27 cellular contexts compared by ENCODE assay signal in the genomic region with DNA sequence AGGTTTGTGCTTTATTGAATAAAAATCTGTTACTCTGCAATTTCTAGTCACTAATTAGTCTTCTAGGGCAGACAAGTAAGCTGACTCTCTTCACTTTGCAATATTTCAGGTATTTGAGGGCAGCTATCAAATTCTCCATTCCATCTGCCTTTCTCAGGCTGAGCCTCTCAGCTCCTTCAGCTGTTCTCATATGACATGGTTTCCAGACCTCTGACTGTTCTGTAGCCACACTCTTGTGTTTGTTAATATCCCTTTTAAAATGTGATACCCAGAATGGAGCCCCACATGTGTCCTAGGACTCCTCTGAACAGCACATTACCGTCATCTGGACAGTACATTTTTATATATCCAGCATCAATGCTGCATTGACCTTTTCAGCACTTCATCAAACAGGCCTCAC.
"Had no signal": no experiment of that assay in that cellular context is flagged by ENCODE, and none has a peak within 500 bp of the region (broad histone marks: within the 10 kb centered on the region; RNA-seq: fewer than 3 reads in every experiment).

No MANE protein-coding gene starts in this region.

- H3K4me3 ChIP-seq: adrenal gland, cardiac muscle cell, coronary artery, gastrocnemius medialis, left ventricle myocardium inferior, neural progenitor cell, right atrium auricular region, spleen, thoracic aorta had no signal

- H3K36me3 Mint-ChIP-seq: activated naive CD8-positive, alpha-beta T cell; brain; naive thymus-derived CD8-positive, alpha-beta T cell; neural progenitor cell had no signal

- H3K9me3 Mint-ChIP-seq: brain; effector memory CD8-positive, alpha-beta T cell; naive thymus-derived CD8-positive, alpha-beta T cell; neural progenitor cell; T-helper 2 cell treated with Interferon-gamma antibody and Interleukin-4, amounts not matched to agents 5 μg/mL and 100 μg/mL, for 36 hours had no signal

- H2AFZ ChIP-seq: neural progenitor cell, parathyroid adenoma had no signal

- H3K4me2 ChIP-seq: neural progenitor cell had no signal

- H3K9me3 ChIP-seq: adrenal gland, gastrocnemius medialis, left ventricle myocardium inferior, right atrium auricular region, spleen, thoracic aorta had no signal

- H3K4me3 Mint-ChIP-seq: activated naive CD8-positive, alpha-beta T cell; brain; effector memory CD8-positive, alpha-beta T cell; naive thymus-derived CD8-positive, alpha-beta T cell; neural progenitor cell; T-helper 2 cell treated with Interferon-gamma antibody and Interleukin-4, amounts not matched to agents 5 μg/mL and 100 μg/mL, for 36 hours had no signal

- H3K27ac ChIP-seq: adrenal gland, cardiac muscle cell, coronary artery, gastrocnemius medialis, left ventricle myocardium inferior, neural progenitor cell, parathyroid adenoma, right atrium auricular region, spleen, thoracic aorta had no signal

- H3K27ac Mint-ChIP-seq: activated naive CD8-positive, alpha-beta T cell; effector memory CD8-positive, alpha-beta T cell; naive thymus-derived CD8-positive, alpha-beta T cell; neural progenitor cell; T-helper 2 cell treated with Interferon-gamma antibody and Interleukin-4, amounts not matched to agents 5 μg/mL and 100 μg/mL, for 36 hours had no signal

- DNase-seq: activated CD4-positive, alpha-beta T cell treated with anti-CD3 and anti-CD28 coated beads for 4 hours; activated CD4-positive, alpha-beta T cell treated with anti-CD3 and anti-CD28 coated beads, Interleukin-2, amount 50 U/mL, for 4 hours; activated effector memory CD4-positive, alpha-beta T cell treated with Interleukin-2 at 50 U/mL for 16 hours; activated naive CD4-positive, alpha-beta T cell treated with Interleukin-2 at 50 U/mL for 16 hours; activated T-cell treated with anti-CD3 and anti-CD28 coated beads for 4 hours; adrenal gland; aorta; cerebellar nuclear complex; effector memory CD8-positive, alpha-beta T cell; erythroblast; gastrocnemius medialis; glutamatergic neuron; left ventricle myocardium inferior; naive thymus-derived CD8-positive, alpha-beta T cell; occipital lobe; spleen; stimulated activated CD4-positive, alpha-beta T cell treated with anti-CD3 and anti-CD28 coated beads, Interleukin-2, amount 100 ng/mL, for 48 hours; stimulated activated naive CD8-positive, alpha-beta T cell treated with anti-CD3 and anti-CD28 coated beads, Interleukin-15, Interleukin-2, amounts not matched to agents 100 U/mL and 50 U/mL, for 24 hours had no signal

- H3K27me3 Mint-ChIP-seq: effector memory CD8-positive, alpha-beta T cell had no signal

- H3K36me3 ChIP-seq: adrenal gland, cardiac muscle cell, gastrocnemius medialis, left ventricle myocardium inferior, neural progenitor cell, right atrium auricular region, spleen, thoracic aorta had no signal

- H3K4me1 ChIP-seq: adrenal gland, gastrocnemius medialis, parathyroid adenoma had no signal

- H3K9ac ChIP-seq: neural progenitor cell, parathyroid adenoma had no signal

- H3K79me2 ChIP-seq: parathyroid adenoma had no signal

- ATAC-seq: effector memory CD8-positive, alpha-beta T cell; naive thymus-derived CD8-positive, alpha-beta T cell; stimulated activated naive CD8-positive, alpha-beta T cell treated with anti-CD3 and anti-CD28 coated beads, Interleukin-15, Interleukin-2, amounts not matched to agents 100 U/mL and 50 U/mL, for 24 hours had no signal

- H3K27me3 ChIP-seq: adrenal gland, cardiac muscle cell, gastrocnemius medialis, neural progenitor cell, right atrium auricular region, spleen had no signal
